In the genomic region with DNA sequence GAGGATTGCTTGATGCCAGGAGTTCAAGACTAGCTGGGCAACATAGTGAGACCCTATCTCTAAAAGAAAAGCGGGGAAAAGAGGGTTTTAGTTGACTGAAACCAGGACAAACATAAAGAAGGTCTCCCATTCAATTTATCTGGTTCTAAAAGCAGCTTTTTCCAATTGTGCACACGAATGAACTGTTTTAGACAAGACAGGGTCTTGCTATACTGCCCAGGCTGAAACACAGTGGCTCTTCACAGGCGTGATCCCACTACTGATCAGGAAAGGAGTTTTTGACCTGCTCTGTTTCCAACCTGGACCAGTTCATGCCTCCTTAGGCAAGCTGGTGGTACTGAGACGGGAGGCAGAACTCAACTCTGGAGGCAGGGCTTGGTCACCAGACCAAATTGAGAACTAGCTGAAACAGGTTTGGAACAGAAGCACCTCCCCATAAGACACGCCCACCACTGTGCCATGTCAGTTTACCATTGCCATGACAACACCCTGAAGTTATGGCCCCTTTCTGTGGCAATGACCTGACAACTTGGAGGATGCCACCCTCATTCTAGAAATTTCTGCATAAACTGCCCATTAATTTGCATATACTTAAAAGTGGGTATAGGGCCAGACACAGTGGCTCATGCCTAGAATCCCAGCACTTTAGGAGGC, we compare ENCODE assay signal across 15 cellular contexts. TPM values are rescaled to one million over a fixed set of nuclear protein-coding genes. Genes with fewer than 3 reads are reported as not detected.
A peak's percentile ranks its signal among the peaks of the same experiment; 100 is the strongest.
DNase-seq lines count a peak whose midpoint lies in the region; ATAC-seq lines count a peak whose summit lies in the region.
"Had no signal": no experiment of that assay in that cellular context is flagged by ENCODE, and none has a peak within 500 bp of the region (broad histone marks: within the 10 kb centered on the region; RNA-seq: fewer than 3 reads in every experiment).

No MANE protein-coding gene starts in this region.

- in situ Hi-C loops in SK-MEL-5 (cut with HindIII; ENCODE audit: low pct_unique_long_range_greater_than_20kb, low sequenced_read_pairs) = no loop called here

- DNase-seq in NCI-H2196 (lab: John Stamatoyannopoulos, UW; ENCODE audit: unreplicated experiment) (peak; percentile 16), NCI-H2196 treated with DMSO at 0.1 percent for 48 hours (lab: John Stamatoyannopoulos, UW; ENCODE audit: unreplicated experiment) (no peak), SK-MEL-5 (ENCODE audit: low read depth, low spot score) (peak; percentile 40), left kidney (ENCODE audit: low read depth, low spot score) (peak; percentile 59), cerebellar cortex (ENCODE audit: low spot score) (no peak)
- DNase-seq in Jurkat, Clone E6-1 (ENCODE audit: low read depth, low spot score) = peak; percentile 72
- DNase-seq in stimulated activated CD8-positive, alpha-beta memory T cell treated with anti-CD3 and anti-CD28 coated beads, Interleukin-4, amount 100 ng/mL, for 48 hours = no peak
- DNase-seq: activated B cell treated with CpG ODN at 0.5 μM for 24 hours, foreskin fibroblast, NCI-H1092 treated with DMSO at 0.1 percent for 48 hours, NCI-H774, SK-N-SH had no signal

- H3K4me3 ChIP-seq in Jurkat, Clone E6-1 (ENCODE audit: low read length) = no peak overlapping the region
- H3K4me3 ChIP-seq: A549, ascending aorta had no signal

- ATAC-seq in HG03342 (IDR thresholded peaks at IDR 0.05; ENCODE audit: unreplicated experiment) = no peak
- ATAC-seq: A549 had no signal

RNA-seq across cellular contexts. Expression of a gene that starts 2.7 kb away (rescaled TPM):
- polyA plus RNA-seq in Jurkat, Clone E6-1 (2012; ENCODE audit: insufficient read depth, insufficient read length) = 608 TPM
- 32.5 and 41.4 TPM in 2 replicates for total RNA-seq in SK-MEL-5 (2014; rRNA removed; shearing (Covaris generic))
- 33.3 and 38.8 TPM in 2 replicates for polyA plus RNA-seq in SK-MEL-5 (2015; cell fraction: cytosol; rRNA removed)
- polyA plus RNA-seq in SK-MEL-5 (2015; cell fraction: nucleus; rRNA removed) = 3.6 and 3.7 TPM in 2 replicates

Comparison
In these comparisons a context has a peak if more than half of its experiments do, and no peak if none do; other contexts are left out.
1. DNase-seq: peak in NCI-H2196 (single experiment), Jurkat, Clone E6-1 (single experiment), SK-MEL-5 (single experiment) and left kidney (single experiment); none in NCI-H2196 treated with DMSO at 0.1 percent for 48 hours (single experiment), cerebellar cortex (single experiment) and stimulated activated CD8-positive, alpha-beta memory T cell treated with anti-CD3 and anti-CD28 coated beads, Interleukin-4, amount 100 ng/mL, for 48 hours (single experiment).